In genomic region chr13:37409756-37410155, GRCh38 we compare ENCODE assay signal across 16 cellular contexts.
DNase-seq lines count a peak whose midpoint lies in the region; ATAC-seq and TF ChIP-seq lines count a peak whose summit lies in the region.
"Had no signal": no experiment of that assay in that cellular context is flagged by ENCODE, and none has a peak within 500 bp of the region (broad histone marks: within the 10 kb centered on the region; RNA-seq: fewer than 3 reads in every experiment).

No MANE protein-coding gene starts in this region.

- H3K4me2 ChIP-seq in SK-N-SH (no peak overlapping the region), fibroblast of lung (ENCODE audit: extremely low read depth, insufficient read depth, low read length) (no peak overlapping the region)
- H3K4me2 ChIP-seq: GM23338, KMS-11 had no signal

- TF ChIP-seq POLR2A in stomach (IDR thresholded peaks at IDR 0.05), result no peak

- DNase-seq in SK-N-SH, result no peak
- DNase-seq in astrocyte of the spinal cord (ENCODE audit: low read depth, low spot score), result peak; percentile 22
- peak; percentile 11 to 87 for DNase-seq in fibroblast of lung (ENCODE audit: low read depth in 2 of 2)
- DNase-seq in retinal pigment epithelial cell (ENCODE audit: low read depth), result peak; percentile 76
- DNase-seq in NCI-H2196 treated with DMSO at 0.1 percent for 48 hours (lab: John Stamatoyannopoulos, UW; ENCODE audit: unreplicated experiment), result no peak
- DNase-seq in activated T-cell treated with anti-CD3 and anti-CD28 coated beads for 4 hours, result no peak
- DNase-seq in stomach, result no peak
- DNase-seq: C1 segment of cervical spinal cord, NCI-H1105 treated with DMSO at 0.1 percent for 48 hours, NCI-H187 treated with DMSO at 0.1 percent for 48 hours, NCI-H748 treated with DMSO at 0.1 percent for 48 hours, PC-3 had no signal

- no peak for TF ChIP-seq RAD21 in SK-N-SH (IDR thresholded peaks at IDR 0.05; ENCODE audit: low read length)

- H4K20me1 ChIP-seq in SK-N-SH (ENCODE audit: insufficient read depth) (no peaks in the 10 kb centered on the region), fibroblast of lung (ENCODE audit: control insufficient read depth, extremely low read depth, insufficient read depth, low read length) (no peaks in the 10 kb centered on the region)

- POLR2A ChIA-PET in SK-N-SH (lab: Yijun Ruan, JAX), result no interaction called here

- H3K9me2 ChIP-seq in SK-N-SH, result no peaks in the 10 kb centered on the region

- H3K36me3 ChIP-seq in SK-N-SH (replicated peaks in 1 of 2; ENCODE audit: control insufficient read depth in 1 of 2, insufficient read depth in 2 of 2, low read length in 1 of 2) (no peaks in the 10 kb centered on the region), fibroblast of lung (ENCODE audit: control insufficient read depth, insufficient read depth, low read length) (no peaks in the 10 kb centered on the region), stomach (no peaks in the 10 kb centered on the region)

- H3K9me3 ChIP-seq in SK-N-SH, result no peaks in the 10 kb centered on the region
- H3K9me3 ChIP-seq in fibroblast of lung (ENCODE audit: control insufficient read depth, insufficient read depth, low read depth, low read length), result no peaks in the 10 kb centered on the region
- H3K9me3 ChIP-seq in stomach, result no peaks in the 10 kb centered on the region

- H3K27ac ChIP-seq in SK-N-SH (ENCODE audit: low read depth in 2 of 2, low read length in 1 of 2) (0 out of 4 replicates have a peak overlapping the region, but pooled peaks of 1 of the 2 experiments have one; percentile 34), fibroblast of lung (ENCODE audit: insufficient read depth, low read length) (no peak overlapping the region), stomach (no peak overlapping the region)
- H3K27ac ChIP-seq: 22Rv1, KMS-11 had no signal

- H3K4me3 ChIP-seq in SK-N-SH (ENCODE audit: low read depth in 2 of 2, low read length in 1 of 2), result no peak overlapping the region
- H3K4me3 ChIP-seq in astrocyte of the spinal cord (ENCODE audit: low read depth, low read length), result no peak overlapping the region
- H3K4me3 ChIP-seq in fibroblast of lung (replicated peaks in 1 of 4; ENCODE audit: control extremely low read depth in 1 of 4, insufficient read depth in 1 of 4, low read depth in 3 of 4, low read length in 4 of 4), result no peak overlapping the region
- no peak overlapping the region for H3K4me3 ChIP-seq in retinal pigment epithelial cell (ENCODE audit: low read length)
- H3K4me3 ChIP-seq in stomach, result no peak overlapping the region
- H3K4me3 ChIP-seq: GM23338 had no signal

- H3K9ac ChIP-seq in SK-N-SH, result no peak overlapping the region
- no peak overlapping the region for H3K9ac ChIP-seq in fibroblast of lung (ENCODE audit: insufficient read depth, low read length)
- H3K9ac ChIP-seq: KMS-11 had no signal

- H3K4me1 ChIP-seq in SK-N-SH (ENCODE audit: control insufficient read depth in 1 of 2, insufficient read depth in 2 of 2, low read depth in 1 of 2, low read length in 1 of 2), result no peaks in the 10 kb centered on the region; a peak in 1 of 4 replicates
- H3K4me1 ChIP-seq in fibroblast of lung (ENCODE audit: control insufficient read depth, extremely low read depth, insufficient read depth, low read length), result peaks cover 11% of the 10 kb centered on the region
- no peaks in the 10 kb centered on the region for H3K4me1 ChIP-seq in stomach

- ATAC-seq in SK-N-SH treated with all-trans-retinoic acid at 6 μM for 48 hours, result no peak
- ATAC-seq: GM23338, PC-3 had no signal

- peaks cover 24% of the 10 kb centered on the region for H3F3A ChIP-seq in SK-N-SH (replicated peaks; ENCODE audit: insufficient read depth)

- H2AFZ ChIP-seq in SK-N-SH (ENCODE audit: low read depth), result peak overlapping the region; percentile 61; the same call in 1 of the 2 replicates
- no peak overlapping the region for H2AFZ ChIP-seq in fibroblast of lung (ENCODE audit: low read length)
- H2AFZ ChIP-seq: GM23338 had no signal

- H3K79me2 ChIP-seq in SK-N-SH (ENCODE audit: insufficient read depth), result no peaks in the 10 kb centered on the region
- no peaks in the 10 kb centered on the region for H3K79me2 ChIP-seq in fibroblast of lung (ENCODE audit: control insufficient read depth, insufficient read depth, low read length)

- intact Hi-C loops in stomach (cut with DNase I; ENCODE audit: low total_unique reads), result no loop called here

- in situ Hi-C loops in astrocyte of the spinal cord (cut with HindIII; ENCODE audit: low sequenced_read_pairs), result no loop called here

- H3K27me3 ChIP-seq in SK-N-SH (ENCODE audit: insufficient read depth) (no peaks in the 10 kb centered on the region), fibroblast of lung (ENCODE audit: control insufficient read depth, insufficient read depth, low read length) (no peaks in the 10 kb centered on the region), stomach (no peaks in the 10 kb centered on the region)

- CTCF ChIA-PET in SK-N-SH (lab: Yijun Ruan, JAX), result no interaction called here

- TF ChIP-seq CTCF in SK-N-SH (IDR thresholded peaks at IDR 0.05) (no peak), astrocyte of the spinal cord (IDR thresholded peaks at IDR 0.05; ENCODE audit: low read depth, low read length) (no peak), fibroblast of lung (conservative IDR thresholded peaks at IDR 0.05 in 1 of 2, IDR thresholded peaks at IDR 0.05 in 1 of 2; ENCODE audit: low read depth in 1 of 2, low read length in 2 of 2) (no peak), retinal pigment epithelial cell (conservative IDR thresholded peaks at IDR 0.05; ENCODE audit: low read depth, low read length) (no peak), stomach (IDR thresholded peaks at IDR 0.05) (no peak)

- TF ChIP-seq EP300 in SK-N-SH (IDR thresholded peaks at IDR 0.05; ENCODE audit: borderline replicate concordance in 1 of 2, low read depth in 1 of 2, low read length in 1 of 2) (no peak), stomach (IDR thresholded peaks at IDR 0.05) (no peak)

TF ChIP-seq in SK-N-SH, 30 proteins besides CTCF, POLR2A, EP300 and RAD21:
- TF ChIP-seq GATA2 (CRISPR knock-in tag; IDR thresholded peaks at IDR 0.05) (no peak), NFIC (IDR thresholded peaks at IDR 0.05; ENCODE audit: borderline replicate concordance) (no peak), ELF1 (IDR thresholded peaks at IDR 0.05) (no peak), PBX3 (IDR thresholded peaks at IDR 0.05) (peak; percentile 10; the same call in 1 of the 2 replicates), MEF2A (IDR thresholded peaks at IDR 0.05; ENCODE audit: borderline replicate concordance, low read depth) (no peak), POLR2AphosphoS5 (IDR thresholded peaks at IDR 0.05; ENCODE audit: low read depth, low read length) (no peak), FOSL2 (IDR thresholded peaks at IDR 0.05; ENCODE audit: borderline replicate concordance, low read depth) (no peak)
TF ChIP-seq in SK-N-SH: peak in this region for 1.

TF ChIP-seq in SK-N-SH treated with all-trans-retinoic acid at 6 μM for 48 hours, 23 proteins besides CTCF, POLR2A, EP300 and RAD21 (continues in another document):
- no peak for TF ChIP-seq CSRNP3 (CRISPR knock-in tag; IDR thresholded peaks at IDR 0.05)
- no peak for TF ChIP-seq ZFP30 (CRISPR knock-in tag; IDR thresholded peaks at IDR 0.05)
- TF ChIP-seq ZFP3 (CRISPR knock-in tag; IDR thresholded peaks at IDR 0.05), result no peak
- TF ChIP-seq ESRRG (CRISPR knock-in tag; IDR thresholded peaks at IDR 0.05), result no peak
- TF ChIP-seq CSDC2 (CRISPR knock-in tag; IDR thresholded peaks at IDR 0.05), result no peak
- no peak for TF ChIP-seq ZNF565 (CRISPR knock-in tag; conservative IDR thresholded peaks at IDR 0.05; ENCODE audit: low read depth)
- TF ChIP-seq TSHZ2 (CRISPR knock-in tag; IDR thresholded peaks at IDR 0.05), result no peak
- no peak for TF ChIP-seq SNAI2 (CRISPR knock-in tag; IDR thresholded peaks at IDR 0.05)

Comparison
In these comparisons a context has a peak if more than half of its experiments do, and no peak if none do; other contexts are left out.
1. DNase-seq: peak in astrocyte of the spinal cord (single experiment), fibroblast of lung (2 of 2) and retinal pigment epithelial cell (single experiment); none in SK-N-SH (single experiment), NCI-H2196 treated with DMSO at 0.1 percent for 48 hours (single experiment), activated T-cell treated with anti-CD3 and anti-CD28 coated beads for 4 hours (single experiment) and stomach (single experiment).